ENCODE assay signal across 25 cellular contexts in the genomic region with DNA sequence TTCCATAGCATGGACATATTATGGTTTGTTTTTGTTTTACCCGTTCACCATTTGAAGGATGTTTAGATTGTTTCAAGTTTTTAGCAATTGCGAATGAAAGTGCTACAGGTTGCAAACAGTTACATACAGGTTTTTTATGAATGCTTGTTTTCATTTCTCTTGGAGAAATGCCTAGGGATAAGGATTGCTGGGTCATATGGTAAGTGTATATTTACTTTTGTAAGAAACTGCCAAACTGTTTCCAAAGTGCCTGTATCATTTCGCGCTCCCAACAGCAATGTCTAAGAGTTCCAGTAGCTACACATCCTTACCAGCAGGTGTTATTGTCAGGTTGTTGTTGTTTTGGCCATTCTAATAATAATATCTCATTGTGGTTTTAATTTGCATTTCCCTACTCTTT.
"Had no signal": no experiment of that assay in that cellular context is flagged by ENCODE, and none has a peak within 500 bp of the region (broad histone marks: within the 10 kb centered on the region; RNA-seq: fewer than 3 reads in every experiment).

No MANE protein-coding gene starts in this region.

- H3K27me3 Mint-ChIP-seq: IgD-negative memory B cell had no signal

- DNase-seq: Kasumi-1, MV-4-11, NCI-H1048, NCI-H1105, NCI-H1417, NCI-H146, NCI-H1694 treated with DMSO at 0.1 percent for 48 hours, NCI-H1930, NCI-H2081, NCI-H2107, NCI-H226, NCI-H446, NCI-H510A, NCI-H524 treated with DMSO at 0.1 percent for 48 hours, NCI-H69, NCI-H774, Right ventricle myocardium superior, RPMI8226, SIG-M5 had no signal

- H3K4me1 Mint-ChIP-seq: IgD-negative memory B cell had no signal

- H3K36me3 ChIP-seq: SJSA1 had no signal

- H3K27ac Mint-ChIP-seq: IgD-negative memory B cell had no signal

- H3K9me3 Mint-ChIP-seq: IgD-negative memory B cell had no signal

- H3K27ac ChIP-seq: HL-60, KMS-11, SJSA1, SK-N-MC had no signal

- H3K9me3 ChIP-seq: SJSA1 had no signal

- H3K4me3 ChIP-seq: K562, SJSA1, SK-N-MC had no signal

- ATAC-seq: K562 had no signal

- H3K4me1 ChIP-seq: SJSA1 had no signal

- H3K4me3 Mint-ChIP-seq: IgD-negative memory B cell had no signal
